Comparison of ENCODE assay signal across 2 cellular contexts in the genomic region with DNA sequence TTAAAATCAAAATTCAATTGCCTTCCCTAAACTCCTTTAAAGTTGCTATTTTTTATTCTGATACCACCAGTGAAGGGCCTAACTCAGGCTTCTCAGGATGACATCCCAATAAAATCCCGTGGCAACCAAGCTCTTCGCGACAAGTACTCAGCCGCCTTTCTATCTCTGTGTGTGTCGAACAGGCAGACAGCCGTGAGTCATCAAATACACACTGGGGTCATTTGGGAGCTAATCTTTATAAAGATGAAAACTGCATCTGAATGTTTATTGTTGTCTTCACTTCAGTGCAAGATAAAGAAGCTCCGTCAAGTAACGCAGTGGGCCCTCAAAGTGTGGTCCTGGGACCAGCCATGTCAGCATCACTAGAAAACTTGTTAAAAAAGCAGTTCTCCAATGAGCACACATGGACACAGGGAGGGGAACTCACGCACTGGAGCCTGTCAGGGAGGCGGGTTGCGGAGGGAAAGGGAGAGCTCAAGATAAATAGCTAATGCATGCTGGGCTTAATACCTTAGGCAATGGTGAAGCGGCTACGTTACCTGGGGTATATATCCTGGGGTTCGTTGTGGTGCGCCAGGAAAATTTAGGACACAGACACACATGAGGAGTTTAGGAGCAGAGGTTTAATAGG.
TF ChIP-seq lines count a peak whose summit lies in the region.

No MANE protein-coding gene starts in this region.

TF ChIP-seq in GM23338, 12 proteins besides CTCF, POLR2A, EP300 and RAD21 (continued from another document):
- TF ChIP-seq, protein P1, sequence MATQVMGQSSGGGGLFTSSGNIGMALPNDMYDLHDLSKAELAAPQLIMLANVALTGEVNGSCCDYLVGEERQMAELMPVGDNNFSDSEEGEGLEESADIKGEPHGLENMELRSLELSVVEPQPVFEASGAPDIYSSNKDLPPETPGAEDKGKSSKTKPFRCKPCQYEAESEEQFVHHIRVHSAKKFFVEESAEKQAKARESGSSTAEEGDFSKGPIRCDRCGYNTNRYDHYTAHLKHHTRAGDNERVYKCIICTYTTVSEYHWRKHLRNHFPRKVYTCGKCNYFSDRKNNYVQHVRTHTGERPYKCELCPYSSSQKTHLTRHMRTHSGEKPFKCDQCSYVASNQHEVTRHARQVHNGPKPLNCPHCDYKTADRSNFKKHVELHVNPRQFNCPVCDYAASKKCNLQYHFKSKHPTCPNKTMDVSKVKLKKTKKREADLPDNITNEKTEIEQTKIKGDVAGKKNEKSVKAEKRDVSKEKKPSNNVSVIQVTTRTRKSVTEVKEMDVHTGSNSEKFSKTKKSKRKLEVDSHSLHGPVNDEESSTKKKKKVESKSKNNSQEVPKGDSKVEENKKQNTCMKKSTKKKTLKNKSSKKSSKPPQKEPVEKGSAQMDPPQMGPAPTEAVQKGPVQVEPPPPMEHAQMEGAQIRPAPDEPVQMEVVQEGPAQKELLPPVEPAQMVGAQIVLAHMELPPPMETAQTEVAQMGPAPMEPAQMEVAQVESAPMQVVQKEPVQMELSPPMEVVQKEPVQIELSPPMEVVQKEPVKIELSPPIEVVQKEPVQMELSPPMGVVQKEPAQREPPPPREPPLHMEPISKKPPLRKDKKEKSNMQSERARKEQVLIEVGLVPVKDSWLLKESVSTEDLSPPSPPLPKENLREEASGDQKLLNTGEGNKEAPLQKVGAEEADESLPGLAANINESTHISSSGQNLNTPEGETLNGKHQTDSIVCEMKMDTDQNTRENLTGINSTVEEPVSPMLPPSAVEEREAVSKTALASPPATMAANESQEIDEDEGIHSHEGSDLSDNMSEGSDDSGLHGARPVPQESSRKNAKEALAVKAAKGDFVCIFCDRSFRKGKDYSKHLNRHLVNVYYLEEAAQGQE (IDR thresholded peaks at IDR 0.05; ENCODE audit: unreplicated experiment), result no peak
- no peak for TF ChIP-seq ZNF331 (CRISPR knock-in tag; IDR thresholded peaks at IDR 0.05; ENCODE audit: low read depth)
- no peak for TF ChIP-seq NANOG (IDR thresholded peaks at IDR 0.05; ENCODE audit: borderline replicate concordance)
- TF ChIP-seq, protein P2, sequence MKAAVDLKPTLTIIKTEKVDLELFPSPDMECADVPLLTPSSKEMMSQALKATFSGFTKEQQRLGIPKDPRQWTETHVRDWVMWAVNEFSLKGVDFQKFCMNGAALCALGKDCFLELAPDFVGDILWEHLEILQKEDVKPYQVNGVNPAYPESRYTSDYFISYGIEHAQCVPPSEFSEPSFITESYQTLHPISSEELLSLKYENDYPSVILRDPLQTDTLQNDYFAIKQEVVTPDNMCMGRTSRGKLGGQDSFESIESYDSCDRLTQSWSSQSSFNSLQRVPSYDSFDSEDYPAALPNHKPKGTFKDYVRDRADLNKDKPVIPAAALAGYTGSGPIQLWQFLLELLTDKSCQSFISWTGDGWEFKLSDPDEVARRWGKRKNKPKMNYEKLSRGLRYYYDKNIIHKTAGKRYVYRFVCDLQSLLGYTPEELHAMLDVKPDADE (IDR thresholded peaks at IDR 0.05), result no peak
- TF ChIP-seq, protein P3, sequence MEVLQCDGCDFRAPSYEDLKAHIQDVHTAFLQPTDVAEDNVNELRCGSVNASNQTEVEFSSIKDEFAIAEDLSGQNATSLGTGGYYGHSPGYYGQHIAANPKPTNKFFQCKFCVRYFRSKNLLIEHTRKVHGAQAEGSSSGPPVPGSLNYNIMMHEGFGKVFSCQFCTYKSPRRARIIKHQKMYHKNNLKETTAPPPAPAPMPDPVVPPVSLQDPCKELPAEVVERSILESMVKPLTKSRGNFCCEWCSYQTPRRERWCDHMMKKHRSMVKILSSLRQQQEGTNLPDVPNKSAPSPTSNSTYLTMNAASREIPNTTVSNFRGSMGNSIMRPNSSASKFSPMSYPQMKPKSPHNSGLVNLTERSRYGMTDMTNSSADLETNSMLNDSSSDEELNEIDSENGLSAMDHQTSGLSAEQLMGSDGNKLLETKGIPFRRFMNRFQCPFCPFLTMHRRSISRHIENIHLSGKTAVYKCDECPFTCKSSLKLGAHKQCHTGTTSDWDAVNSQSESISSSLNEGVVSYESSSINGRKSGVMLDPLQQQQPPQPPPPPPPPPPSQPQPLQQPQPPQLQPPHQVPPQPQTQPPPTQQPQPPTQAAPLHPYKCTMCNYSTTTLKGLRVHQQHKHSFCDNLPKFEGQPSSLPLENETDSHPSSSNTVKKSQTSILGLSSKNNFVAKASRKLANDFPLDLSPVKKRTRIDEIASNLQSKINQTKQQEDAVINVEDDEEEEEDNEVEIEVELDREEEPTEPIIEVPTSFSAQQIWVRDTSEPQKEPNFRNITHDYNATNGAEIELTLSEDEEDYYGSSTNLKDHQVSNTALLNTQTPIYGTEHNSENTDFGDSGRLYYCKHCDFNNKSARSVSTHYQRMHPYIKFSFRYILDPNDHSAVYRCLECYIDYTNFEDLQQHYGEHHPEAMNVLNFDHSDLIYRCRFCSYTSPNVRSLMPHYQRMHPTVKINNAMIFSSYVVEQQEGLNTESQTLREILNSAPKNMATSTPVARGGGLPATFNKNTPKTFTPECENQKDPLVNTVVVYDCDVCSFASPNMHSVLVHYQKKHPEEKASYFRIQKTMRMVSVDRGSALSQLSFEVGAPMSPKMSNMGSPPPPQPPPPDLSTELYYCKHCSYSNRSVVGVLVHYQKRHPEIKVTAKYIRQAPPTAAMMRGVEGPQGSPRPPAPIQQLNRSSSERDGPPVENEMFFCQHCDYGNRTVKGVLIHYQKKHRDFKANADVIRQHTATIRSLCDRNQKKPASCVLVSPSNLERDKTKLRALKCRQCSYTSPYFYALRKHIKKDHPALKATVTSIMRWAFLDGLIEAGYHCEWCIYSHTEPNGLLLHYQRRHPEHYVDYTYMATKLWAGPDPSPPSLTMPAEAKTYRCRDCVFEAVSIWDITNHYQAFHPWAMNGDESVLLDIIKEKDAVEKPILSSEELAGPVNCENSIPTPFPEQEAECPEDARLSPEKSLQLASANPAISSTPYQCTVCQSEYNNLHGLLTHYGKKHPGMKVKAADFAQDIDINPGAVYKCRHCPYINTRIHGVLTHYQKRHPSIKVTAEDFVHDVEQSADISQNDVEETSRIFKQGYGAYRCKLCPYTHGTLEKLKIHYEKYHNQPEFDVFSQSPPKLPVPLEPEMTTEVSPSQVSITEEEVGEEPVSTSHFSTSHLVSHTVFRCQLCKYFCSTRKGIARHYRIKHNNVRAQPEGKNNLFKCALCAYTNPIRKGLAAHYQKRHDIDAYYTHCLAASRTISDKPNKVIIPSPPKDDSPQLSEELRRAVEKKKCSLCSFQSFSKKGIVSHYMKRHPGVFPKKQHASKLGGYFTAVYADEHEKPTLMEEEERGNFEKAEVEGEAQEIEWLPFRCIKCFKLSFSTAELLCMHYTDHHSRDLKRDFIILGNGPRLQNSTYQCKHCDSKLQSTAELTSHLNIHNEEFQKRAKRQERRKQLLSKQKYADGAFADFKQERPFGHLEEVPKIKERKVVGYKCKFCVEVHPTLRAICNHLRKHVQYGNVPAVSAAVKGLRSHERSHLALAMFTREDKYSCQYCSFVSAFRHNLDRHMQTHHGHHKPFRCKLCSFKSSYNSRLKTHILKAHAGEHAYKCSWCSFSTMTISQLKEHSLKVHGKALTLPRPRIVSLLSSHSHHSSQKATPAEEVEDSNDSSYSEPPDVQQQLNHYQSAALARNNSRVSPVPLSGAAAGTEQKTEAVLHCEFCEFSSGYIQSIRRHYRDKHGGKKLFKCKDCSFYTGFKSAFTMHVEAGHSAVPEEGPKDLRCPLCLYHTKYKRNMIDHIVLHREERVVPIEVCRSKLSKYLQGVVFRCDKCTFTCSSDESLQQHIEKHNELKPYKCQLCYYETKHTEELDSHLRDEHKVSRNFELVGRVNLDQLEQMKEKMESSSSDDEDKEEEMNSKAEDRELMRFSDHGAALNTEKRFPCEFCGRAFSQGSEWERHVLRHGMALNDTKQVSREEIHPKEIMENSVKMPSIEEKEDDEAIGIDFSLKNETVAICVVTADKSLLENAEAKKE (CRISPR knock-in tag; IDR thresholded peaks at IDR 0.05), result no peak
- no peak for TF ChIP-seq CREB1 (CRISPR knock-in tag; IDR thresholded peaks at IDR 0.05; ENCODE audit: low read depth)
TF ChIP-seq in GM23338: peak in this region for 0.

TF ChIP-seq in HEK293T, 16 proteins besides CTCF, POLR2A, EP300 and RAD21 (continued from another document):
- TF ChIP-seq, protein P4, sequence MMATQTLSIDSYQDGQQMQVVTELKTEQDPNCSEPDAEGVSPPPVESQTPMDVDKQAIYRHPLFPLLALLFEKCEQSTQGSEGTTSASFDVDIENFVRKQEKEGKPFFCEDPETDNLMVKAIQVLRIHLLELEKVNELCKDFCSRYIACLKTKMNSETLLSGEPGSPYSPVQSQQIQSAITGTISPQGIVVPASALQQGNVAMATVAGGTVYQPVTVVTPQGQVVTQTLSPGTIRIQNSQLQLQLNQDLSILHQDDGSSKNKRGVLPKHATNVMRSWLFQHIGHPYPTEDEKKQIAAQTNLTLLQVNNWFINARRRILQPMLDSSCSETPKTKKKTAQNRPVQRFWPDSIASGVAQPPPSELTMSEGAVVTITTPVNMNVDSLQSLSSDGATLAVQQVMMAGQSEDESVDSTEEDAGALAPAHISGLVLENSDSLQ (IDR thresholded peaks at IDR 0.05), result no peak
- TF ChIP-seq FOXM1 (IDR thresholded peaks at IDR 0.05; ENCODE audit: borderline replicate concordance) (no peak), ARNT (IDR thresholded peaks at IDR 0.05) (no peak), CTBP1 (IDR thresholded peaks at IDR 0.05; ENCODE audit: borderline replicate concordance) (no peak), TARDBP (IDR thresholded peaks at IDR 0.05) (no peak), FOXA1 (IDR thresholded peaks at IDR 0.05) (no peak), BHLHE40 (IDR thresholded peaks at IDR 0.05; ENCODE audit: borderline replicate concordance) (no peak), L3MBTL2 (conservative IDR thresholded peaks at IDR 0.05) (no peak)
